In genomic region chr21:27036736-27037301, GRCh38 we compare ENCODE assay signal across 22 cellular contexts.
"Had no signal": no experiment of that assay in that cellular context is flagged by ENCODE, and none has a peak within 500 bp of the region (broad histone marks: within the 10 kb centered on the region; RNA-seq: fewer than 3 reads in every experiment).

No MANE protein-coding gene starts in this region.

- DNase-seq: activated B cell treated with CpG ODN at 0.5 μM for 24 hours; activated CD4-positive, alpha-beta memory T cell treated with anti-CD3 and anti-CD28 coated beads for 36 hours; activated CD4-positive, alpha-beta T cell treated with anti-CD3 and anti-CD28 coated beads for 4 hours; activated effector memory CD4-positive, alpha-beta T cell treated with Interleukin-2 at 50 U/mL for 16 hours; activated naive CD4-positive, alpha-beta T cell treated with anti-CD3 and anti-CD28 coated beads for 36 hours; activated naive CD8-positive, alpha-beta T cell treated with anti-CD3 and anti-CD28 coated beads, Interleukin-2, amount 10 ng/mL, durations not matched to agents 7 days and 5 days; activated T-cell treated with anti-CD3 and anti-CD28 coated beads, Interleukin-2, amount 50 U/mL, for 72 hours; amniotic stem cell; erythroblast; foreskin keratinocyte; islet precursor cell; left colon; naive B cell; posterior cingulate gyrus; right lobe of liver; small intestine; stimulated activated naive B cell treated with anti-CD40 and anti-IgM and Interleukin-4, amounts not matched to agents 10 μg/mL and 1 μg/mL and 100 μg/mL, for 72 hours; transverse colon had no signal

- H3K36me3 Mint-ChIP-seq: activated CD4-positive, alpha-beta memory T cell treated with anti-CD3 and anti-CD28 coated beads for 36 hours; activated naive CD8-positive, alpha-beta T cell treated with anti-CD3 and anti-CD28 coated beads, Interleukin-2, amount 10 ng/mL, durations not matched to agents 7 days and 5 days; naive B cell; stimulated activated naive B cell treated with anti-CD40 and anti-IgM and Interleukin-4, amounts not matched to agents 10 μg/mL and 1 μg/mL and 100 μg/mL, for 72 hours had no signal

- H3K4me3 ChIP-seq: lung, right lobe of liver, transverse colon, vagina had no signal

- H3K27me3 ChIP-seq: foreskin keratinocyte, right lobe of liver, transverse colon, vagina had no signal

- H3K4me3 Mint-ChIP-seq: activated B cell treated with CpG ODN at 0.5 μM for 24 hours; activated CD4-positive, alpha-beta memory T cell treated with anti-CD3 and anti-CD28 coated beads for 36 hours; activated naive CD4-positive, alpha-beta T cell treated with anti-CD3 and anti-CD28 coated beads for 36 hours; activated naive CD8-positive, alpha-beta T cell treated with anti-CD3 and anti-CD28 coated beads, Interleukin-2, amount 10 ng/mL, durations not matched to agents 7 days and 5 days; activated T-cell treated with anti-CD3 and anti-CD28 coated beads, Interleukin-2, amount 50 U/mL, for 72 hours; naive B cell; neural crest cell; stimulated activated naive B cell treated with anti-CD40 and anti-IgM and Interleukin-4, amounts not matched to agents 10 μg/mL and 1 μg/mL and 100 μg/mL, for 72 hours; T-helper 1 cell treated with Interleukin-12 subunit alpha and Interleukin-12 subunit beta and Interleukin-4 antibody, amounts not matched to agents 30 μg/mL and 1 μg/mL, for 36 hours had no signal

- H3K4me1 ChIP-seq: right lobe of liver, transverse colon, vagina had no signal

- H3K4me1 Mint-ChIP-seq: activated B cell treated with CpG ODN at 0.5 μM for 24 hours; activated naive CD8-positive, alpha-beta T cell treated with anti-CD3 and anti-CD28 coated beads, Interleukin-2, amount 10 ng/mL, durations not matched to agents 7 days and 5 days; naive B cell; stimulated activated naive B cell treated with anti-CD40 and anti-IgM and Interleukin-4, amounts not matched to agents 10 μg/mL and 1 μg/mL and 100 μg/mL, for 72 hours had no signal

- H3K9me3 Mint-ChIP-seq: activated B cell treated with CpG ODN at 0.5 μM for 24 hours; activated CD4-positive, alpha-beta memory T cell treated with anti-CD3 and anti-CD28 coated beads for 36 hours; activated naive CD4-positive, alpha-beta T cell treated with anti-CD3 and anti-CD28 coated beads for 36 hours; activated naive CD8-positive, alpha-beta T cell treated with anti-CD3 and anti-CD28 coated beads, Interleukin-2, amount 10 ng/mL, durations not matched to agents 7 days and 5 days; neural crest cell; T-helper 1 cell treated with Interleukin-12 subunit alpha and Interleukin-12 subunit beta and Interleukin-4 antibody, amounts not matched to agents 30 μg/mL and 1 μg/mL, for 36 hours had no signal

- H3K27me3 Mint-ChIP-seq: activated B cell treated with CpG ODN at 0.5 μM for 24 hours; activated CD4-positive, alpha-beta memory T cell treated with anti-CD3 and anti-CD28 coated beads for 36 hours; activated naive CD8-positive, alpha-beta T cell treated with anti-CD3 and anti-CD28 coated beads, Interleukin-2, amount 10 ng/mL, durations not matched to agents 7 days and 5 days; naive B cell; stimulated activated naive B cell treated with anti-CD40 and anti-IgM and Interleukin-4, amounts not matched to agents 10 μg/mL and 1 μg/mL and 100 μg/mL, for 72 hours had no signal

- H3K36me3 ChIP-seq: right lobe of liver, transverse colon, vagina had no signal

- ATAC-seq: activated T-cell treated with anti-CD3 and anti-CD28 coated beads, Interleukin-2, amount 50 U/mL, for 72 hours; foreskin keratinocyte; left colon; right lobe of liver; stimulated activated naive B cell treated with anti-CD40 and anti-IgM and Interleukin-4, amounts not matched to agents 10 μg/mL and 1 μg/mL and 100 μg/mL, for 72 hours had no signal

- H3K27ac Mint-ChIP-seq: activated B cell treated with CpG ODN at 0.5 μM for 24 hours; activated CD4-positive, alpha-beta memory T cell treated with anti-CD3 and anti-CD28 coated beads for 36 hours; activated naive CD4-positive, alpha-beta T cell treated with anti-CD3 and anti-CD28 coated beads for 36 hours; activated naive CD8-positive, alpha-beta T cell treated with anti-CD3 and anti-CD28 coated beads, Interleukin-2, amount 10 ng/mL, durations not matched to agents 7 days and 5 days; activated T-cell treated with anti-CD3 and anti-CD28 coated beads, Interleukin-2, amount 50 U/mL, for 72 hours; naive B cell; stimulated activated naive B cell treated with anti-CD40 and anti-IgM and Interleukin-4, amounts not matched to agents 10 μg/mL and 1 μg/mL and 100 μg/mL, for 72 hours; T-helper 1 cell treated with Interleukin-12 subunit alpha and Interleukin-12 subunit beta and Interleukin-4 antibody, amounts not matched to agents 30 μg/mL and 1 μg/mL, for 36 hours had no signal

- H3K27ac ChIP-seq: foreskin keratinocyte, right lobe of liver, transverse colon, vagina had no signal
